ENCODE assay signal across 13 cellular contexts in the genomic region with DNA sequence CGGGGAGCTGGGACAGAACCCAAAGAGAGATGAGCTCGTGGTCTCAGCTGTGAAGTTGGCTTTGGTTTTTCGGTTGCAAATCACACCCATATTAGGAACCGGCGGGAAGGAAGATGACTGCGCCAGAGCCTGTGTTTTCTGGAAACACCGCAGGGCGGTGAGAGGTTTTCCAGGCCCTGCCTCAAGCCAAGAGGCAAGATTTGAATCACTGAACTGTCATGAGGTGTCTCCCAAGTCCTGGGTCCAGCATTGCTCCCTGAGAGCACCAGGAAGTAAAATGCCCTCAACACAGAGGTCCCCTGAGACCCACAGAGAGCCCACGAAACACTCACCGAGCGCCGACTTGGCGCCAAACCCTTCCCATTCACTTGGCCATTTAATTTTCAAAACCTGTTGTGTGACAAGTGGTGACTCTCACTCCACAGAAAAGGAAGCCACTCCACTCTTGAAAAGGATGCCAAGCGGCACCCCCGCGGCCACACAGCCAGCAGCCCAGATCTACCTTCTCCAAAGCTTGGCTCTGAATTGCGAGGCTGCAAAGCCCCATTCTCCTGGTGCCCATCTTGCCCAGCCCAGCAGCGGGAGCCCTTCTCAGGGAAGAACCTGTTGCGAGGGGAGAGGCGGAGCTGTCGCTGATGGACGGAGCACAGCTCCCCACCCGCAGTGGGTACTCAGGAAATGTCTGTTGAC.
DNase-seq lines count a peak whose midpoint lies in the region; ATAC-seq and TF ChIP-seq lines count a peak whose summit lies in the region.
"Had no signal": no experiment of that assay in that cellular context is flagged by ENCODE, and none has a peak within 500 bp of the region (broad histone marks: within the 10 kb centered on the region; RNA-seq: fewer than 3 reads in every experiment).

No MANE protein-coding gene starts in this region.

- no peak overlapping the region for H3K4me2 ChIP-seq in neural progenitor cell
- H3K4me2 ChIP-seq: A549, KMS-11 had no signal

- no peak overlapping the region for H3K9ac ChIP-seq in neural progenitor cell
- H3K9ac ChIP-seq: KMS-11 had no signal

- no peak overlapping the region for H2AFZ ChIP-seq in neural progenitor cell (replicated peaks)

- no peak overlapping the region for H3K27ac ChIP-seq in HEK293 (ENCODE audit: extremely low read depth, low read depth, low read length)
- no peak overlapping the region for H3K27ac ChIP-seq in neural progenitor cell
- H3K27ac ChIP-seq: esophagus squamous epithelium, KMS-11 had no signal

- no peaks in the 10 kb centered on the region for H3K9me3 ChIP-seq in HEK293 (ENCODE audit: control insufficient read depth, insufficient read depth, low read depth, low read length)
- no peaks in the 10 kb centered on the region for H3K9me3 ChIP-seq in neural progenitor cell (ENCODE audit: low read depth)
- H3K9me3 ChIP-seq: A549, esophagus squamous epithelium had no signal

- no peak for ATAC-seq in HG03139 (IDR thresholded peaks at IDR 0.05; ENCODE audit: unreplicated experiment)
- ATAC-seq: A549 had no signal

- peak overlapping the region; percentile 53 for H3K27ac Mint-ChIP-seq in neural progenitor cell

- no peaks in the 10 kb centered on the region for H3K79me2 ChIP-seq in neural progenitor cell (ENCODE audit: low read depth)

- no peaks in the 10 kb centered on the region for H3F3A ChIP-seq in neural progenitor cell (ENCODE audit: low read depth)

- H3K36me3 ChIP-seq in HEK293 (ENCODE audit: control insufficient read depth in 2 of 2, insufficient read depth in 1 of 2, low read length in 2 of 2) (no peaks in the 10 kb centered on the region), neural progenitor cell (no peaks in the 10 kb centered on the region)
- H3K36me3 ChIP-seq: esophagus squamous epithelium had no signal

- no peak overlapping the region for H3K4me3 ChIP-seq in HEK293 (ENCODE audit: low read depth, low read length)
- no peak overlapping the region for H3K4me3 ChIP-seq in neural progenitor cell
- H3K4me3 ChIP-seq: A549, esophagus squamous epithelium had no signal

- no peak for TF ChIP-seq CTCF in HEK293 (tag by site-specific recombination; IDR thresholded peaks at IDR 0.05)
- no peak for TF ChIP-seq CTCF in neural progenitor cell (IDR thresholded peaks at IDR 0.05)

- POLR2A ChIA-PET in HEK293 (lab: Yijun Ruan, JAX): no interaction called here

- no peaks in the 10 kb centered on the region for H4K20me1 ChIP-seq in neural progenitor cell (ENCODE audit: low read depth)

- no peaks in the 10 kb centered on the region for H3K36me3 Mint-ChIP-seq in neural progenitor cell

- H3K4me1 Mint-ChIP-seq in neural progenitor cell: peaks cover 8% of the 10 kb centered on the region

- no peaks in the 10 kb centered on the region for H3K9me3 Mint-ChIP-seq in neural progenitor cell
- H3K9me3 Mint-ChIP-seq: nephron had no signal

- H3K4me3 Mint-ChIP-seq in neural progenitor cell: no peak overlapping the region
- H3K4me3 Mint-ChIP-seq: nephron had no signal

- H3K27me3 Mint-ChIP-seq in neural progenitor cell (ENCODE audit: insufficient read depth, low read depth): peaks cover 4% of the 10 kb centered on the region

- no peaks in the 10 kb centered on the region for H3K27me3 ChIP-seq in neural progenitor cell

- in situ Hi-C loops in KBM-7 (cut with MboI; ENCODE audit: low pct_unique_long_range_greater_than_20kb, low sequenced_read_pairs): no loop called here

- H3K4me1 ChIP-seq in HEK293 (ENCODE audit: control insufficient read depth, insufficient read depth, low read length) (no peaks in the 10 kb centered on the region), neural progenitor cell (peaks cover 6% of the 10 kb centered on the region)
- H3K4me1 ChIP-seq: A549 had no signal

- DNase-seq in NCI-H1436 (lab: John Stamatoyannopoulos, UW): peak; percentile 20
- DNase-seq in NCI-H1436 treated with DMSO at 0.1 percent for 48 hours (lab: John Stamatoyannopoulos, UW): no peak
- DNase-seq in activated CD4-positive, alpha-beta T cell treated with anti-CD3 and anti-CD28 coated beads, Interleukin-2, amount 50 U/mL, for 48 hours: peak; percentile 60 to 73
- no peak for DNase-seq in neural progenitor cell (ENCODE audit: low spot score)
- DNase-seq in ureter (ENCODE audit: low spot score): no peak
- no peak for DNase-seq in KBM-7
- DNase-seq: esophagus squamous epithelium, OCI-M1 had no signal

- CTCF ChIA-PET in HEK293 (lab: Yijun Ruan, JAX): no interaction called here

TF ChIP-seq in HEK293, 187 proteins besides CTCF, POLR2A, EP300 and RAD21:
- peak; percentile 64; the same call in 1 of the 2 replicates for TF ChIP-seq SCRT1 (tag by site-specific recombination; IDR thresholded peaks at IDR 0.05; ENCODE audit: borderline replicate concordance)
- peak; percentile 75 for TF ChIP-seq SCRT2 (tag by site-specific recombination; IDR thresholded peaks at IDR 0.05)
- no peak for TF ChIP-seq ZNF423 (tag by site-specific recombination; IDR thresholded peaks at IDR 0.05)

Comparison
In these comparisons a context has a peak if more than half of its experiments do, and no peak if none do; other contexts are left out.
1. DNase-seq: peak in NCI-H1436 (single experiment) and activated CD4-positive, alpha-beta T cell treated with anti-CD3 and anti-CD28 coated beads, Interleukin-2, amount 50 U/mL, for 48 hours (2 of 2); none in NCI-H1436 treated with DMSO at 0.1 percent for 48 hours (single experiment), neural progenitor cell (single experiment), ureter (single experiment) and KBM-7 (single experiment).